1 cellular context compared by ENCODE assay signal in the genomic region with DNA sequence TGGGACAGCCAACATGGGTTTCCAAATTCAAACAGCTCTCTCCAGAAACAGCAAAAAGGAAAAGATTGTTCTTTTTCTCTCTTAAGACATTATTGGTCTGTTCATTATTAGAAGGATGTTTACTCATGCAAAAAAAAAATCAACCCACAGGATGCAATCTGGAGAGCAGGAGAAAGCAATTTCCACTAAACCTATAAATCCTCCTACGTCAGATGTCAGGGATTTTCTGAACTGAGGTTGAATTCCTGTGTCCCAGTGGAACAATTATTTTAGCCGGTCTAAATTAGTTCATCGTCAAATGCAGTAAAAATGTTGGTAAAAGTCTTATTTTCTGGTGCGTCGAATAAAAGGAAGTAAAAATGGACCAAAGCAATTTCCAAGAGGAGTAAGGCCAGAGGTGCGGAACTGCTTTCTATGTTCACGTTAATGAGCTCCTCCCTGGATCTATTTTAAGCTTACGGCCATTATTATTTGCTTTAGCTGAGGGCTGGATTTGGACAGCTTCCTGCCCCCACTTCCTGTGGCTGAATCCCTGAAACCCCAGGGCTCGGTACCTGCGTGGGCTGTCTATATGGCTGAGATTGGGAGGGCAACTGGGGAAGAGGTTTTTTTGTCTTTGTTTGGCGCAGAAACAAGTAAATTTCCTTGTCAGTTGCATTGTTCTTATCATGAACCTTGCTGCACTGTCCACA.
TF ChIP-seq lines count a peak whose summit lies in the region.

A gene (minus strand): TSS at position 51 of the 692 bp plus-strand sequence. CDS start 36 bp downstream, at position 15.

TF ChIP-seq in H1, 55 proteins besides CTCF, POLR2A, EP300 and RAD21 (continued from another document):
- TF ChIP-seq CBX8 (IDR thresholded peaks at IDR 0.05; ENCODE audit: borderline replicate concordance, low read depth, low read length) (no peak), RBBP5 (IDR thresholded peaks at IDR 0.05; ENCODE audit: borderline replicate concordance, low read depth, low read length) (no peak), BACH1 (IDR thresholded peaks at IDR 0.05; ENCODE audit: low read length) (no peak)
